20 cellular contexts compared by ENCODE assay signal in the genomic region with DNA sequence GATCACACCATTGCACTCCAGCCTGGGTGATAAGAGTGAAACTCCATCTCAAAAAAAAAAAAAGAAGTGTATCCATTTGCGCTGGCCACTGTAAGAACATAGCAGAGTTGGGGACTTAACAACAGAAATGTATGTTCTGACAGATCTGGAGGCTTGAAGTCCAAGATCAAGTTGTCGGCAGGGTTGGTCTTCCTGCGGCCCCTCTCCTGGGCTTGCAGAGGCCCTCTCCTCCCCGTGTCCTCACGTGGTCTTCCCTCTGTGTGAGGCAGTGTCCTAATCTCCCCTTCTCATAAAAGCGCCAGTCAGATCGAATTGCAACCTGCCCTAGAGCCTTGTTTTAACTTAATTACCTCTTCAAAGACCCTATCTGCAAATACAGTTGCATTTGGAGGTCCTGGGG.
"Had no signal": no experiment of that assay in that cellular context is flagged by ENCODE, and none has a peak within 500 bp of the region (broad histone marks: within the 10 kb centered on the region; RNA-seq: fewer than 3 reads in every experiment).

No MANE protein-coding gene starts in this region.

- H3K36me3 ChIP-seq: left ventricle myocardium inferior, prostate gland, transverse colon had no signal

- H3K27ac ChIP-seq: body of pancreas, left ventricle myocardium inferior, prostate gland, skin epidermis had no signal

- DNase-seq: activated CD4-positive, alpha-beta T cell treated with anti-CD3 and anti-CD28 coated beads, Interleukin-2, amount 10 ng/mL, durations not matched to agents 24 days and 14 days; activated CD8-positive, alpha-beta T cell treated with anti-CD3 and anti-CD28 coated beads for 36 hours; activated naive CD4-positive, alpha-beta T cell treated with Interleukin-2 at 50 U/mL for 16 hours; activated naive CD8-positive, alpha-beta T cell treated with anti-CD3 and anti-CD28 coated beads, Interleukin-2, amount 10 ng/mL, durations not matched to agents 7 days and 5 days; activated T-cell treated with anti-CD3 and anti-CD28 coated beads, Interleukin-2, amount 50 U/mL, for 1 hour; amygdala; body of pancreas; foreskin fibroblast; hippocampal formation; left ventricle myocardium inferior; mammary epithelial cell; naive B cell; right cardiac atrium; stimulated activated naive CD8-positive, alpha-beta T cell treated with anti-CD3 and anti-CD28 coated beads, Interleukin-15, Interleukin-2, amounts not matched to agents 100 U/mL and 50 U/mL, for 24 hours; T-helper 1 cell; T-helper 9 cell; transverse colon had no signal

- H3K4me3 ChIP-seq: body of pancreas, dorsolateral prefrontal cortex, left ventricle myocardium inferior, prostate gland, skin epidermis, transverse colon had no signal

- H3K4me1 ChIP-seq: body of pancreas, prostate gland, transverse colon had no signal

- H3K27me3 ChIP-seq: body of pancreas, transverse colon had no signal

- H3K9me3 ChIP-seq: body of pancreas, left ventricle myocardium inferior, prostate gland, transverse colon had no signal
